ENCODE assay signal across 9 cellular contexts in the genomic region with DNA sequence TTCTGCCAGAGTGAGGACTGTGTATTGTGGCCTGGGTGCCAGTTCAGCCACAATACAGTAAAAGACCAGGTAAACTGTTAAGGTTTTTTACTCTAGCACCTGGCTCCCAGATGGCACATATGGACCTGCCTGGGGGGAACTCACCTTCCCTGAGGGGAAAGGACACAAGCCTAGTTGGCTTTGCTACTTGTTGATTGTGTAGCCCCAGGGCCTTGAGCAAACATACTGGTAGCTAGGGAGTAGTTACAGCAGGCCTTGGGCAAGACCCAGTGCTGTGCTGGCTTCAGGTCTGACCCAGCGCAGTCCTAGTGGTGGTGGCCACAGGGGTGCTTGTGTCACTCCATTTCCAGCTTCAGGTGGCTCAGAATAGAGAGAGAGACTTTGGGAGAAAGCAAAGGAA.
"Had no signal": no experiment of that assay in that cellular context is flagged by ENCODE, and none has a peak within 500 bp of the region (broad histone marks: within the 10 kb centered on the region; RNA-seq: fewer than 3 reads in every experiment).

No MANE protein-coding gene starts in this region.

- H3K9ac ChIP-seq: GM23248 had no signal

- H3K27ac Mint-ChIP-seq: HFFc6, IgD-negative memory B cell had no signal

- H3K36me3 ChIP-seq: HAP-1 had no signal

- H3K36me3 Mint-ChIP-seq: IgD-negative memory B cell had no signal

- ATAC-seq: HCT116, HepG2 had no signal

- H3K4me3 Mint-ChIP-seq: HFFc6, IgD-negative memory B cell had no signal

- H3K4me1 ChIP-seq: HAP-1 had no signal

- H3K4me1 Mint-ChIP-seq: IgD-negative memory B cell had no signal

- H3K27ac ChIP-seq: GM23248, HL-60 had no signal

- DNase-seq: GM23248, GOT3, H7, HFFc6 had no signal

- H3K4me3 ChIP-seq: GM23248, HAP-1 had no signal

- H3K9me3 ChIP-seq: HAP-1 had no signal

- H2AFZ ChIP-seq: GM23248 had no signal
